In the genomic region with DNA sequence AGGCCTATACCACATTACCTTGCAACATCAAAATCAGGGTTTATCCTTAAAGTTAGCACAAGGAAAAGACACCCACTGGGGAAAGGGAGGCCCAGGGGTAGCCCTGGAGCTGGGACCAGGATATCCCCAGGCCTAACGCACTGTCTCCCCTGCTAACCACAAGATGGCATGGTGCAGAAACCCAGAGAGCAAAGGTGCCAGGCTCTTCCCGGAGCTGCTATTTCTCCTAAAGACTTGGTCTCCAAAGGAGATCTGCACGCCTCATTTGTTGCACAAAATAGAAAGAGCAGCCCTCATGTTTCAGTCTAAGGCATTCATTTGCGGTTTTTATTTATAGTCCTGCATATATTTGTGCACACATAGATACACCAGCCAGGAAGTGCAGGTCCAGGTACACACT, we compare ENCODE assay signal across 14 cellular contexts.
DNase-seq lines count a peak whose midpoint lies in the region; ATAC-seq lines count a peak whose summit lies in the region.
"Had no signal": no experiment of that assay in that cellular context is flagged by ENCODE, and none has a peak within 500 bp of the region (broad histone marks: within the 10 kb centered on the region; RNA-seq: fewer than 3 reads in every experiment).

No MANE protein-coding gene starts in this region.

- no peak for ATAC-seq in HG03439 (IDR thresholded peaks at IDR 0.05; ENCODE audit: unreplicated experiment)

- DNase-seq in COLO668 (lab: John Stamatoyannopoulos, UW; ENCODE audit: unreplicated experiment) (peak; percentile 27), NCI-H1092 treated with DMSO at 0.1 percent for 48 hours (lab: John Stamatoyannopoulos, UW) (peak; percentile 50), NCI-H69 (lab: John Stamatoyannopoulos, UW) (peak; percentile 97), left kidney (ENCODE audit: low read depth, low spot score) (peak; percentile 55), globus pallidus (ENCODE audit: low spot score) (no peak)
- DNase-seq in stimulated activated CD4-positive, alpha-beta T cell treated with anti-CD3 and anti-CD28 coated beads, Interleukin-4, amount 100 ng/mL, for 4 hours = no peak
- DNase-seq in activated T-cell treated with anti-CD3 and anti-CD28 coated beads, Interleukin-2, amount 50 U/mL, for 1 hour = no peak
- DNase-seq: activated naive CD4-positive, alpha-beta T cell treated with anti-CD3 and anti-CD28 coated beads, Interleukin-2, amount 10 ng/mL, durations not matched to agents 7 days and 5 days; H7; NCI-H1436; SK-N-SH; stimulated activated naive CD4-positive, alpha-beta T cell treated with Interleukin-2 at 50 U/mL for 16 hours; uterus had no signal

Comparison
In these comparisons a context has a peak if more than half of its experiments do, and no peak if none do; other contexts are left out.
1. DNase-seq: peak in COLO668 (single experiment), NCI-H1092 treated with DMSO at 0.1 percent for 48 hours (single experiment), NCI-H69 (single experiment) and left kidney (single experiment); none in stimulated activated CD4-positive, alpha-beta T cell treated with anti-CD3 and anti-CD28 coated beads, Interleukin-4, amount 100 ng/mL, for 4 hours (0 of 2), globus pallidus (single experiment) and activated T-cell treated with anti-CD3 and anti-CD28 coated beads, Interleukin-2, amount 50 U/mL, for 1 hour (single experiment).